Comparison of ENCODE assay signal across 1 cellular context in genomic region chr2:219576505-219577388, GRCh38.
TF ChIP-seq lines count a peak whose summit lies in the region.

No MANE protein-coding gene starts in this region.

TF ChIP-seq in SK-N-SH treated with all-trans-retinoic acid at 6 μM for 48 hours, 23 proteins besides CTCF, POLR2A, EP300 and RAD21 (continued from another document):
- TF ChIP-seq ZFP30 (CRISPR knock-in tag; IDR thresholded peaks at IDR 0.05) (no peak), POU6F1 (CRISPR knock-in tag; IDR thresholded peaks at IDR 0.05; ENCODE audit: borderline replicate concordance, low read depth) (no peak), BACH2 (CRISPR knock-in tag; IDR thresholded peaks at IDR 0.05; ENCODE audit: borderline replicate concordance) (no peak), SNAI2 (CRISPR knock-in tag; IDR thresholded peaks at IDR 0.05) (no peak), ZFP3 (CRISPR knock-in tag; IDR thresholded peaks at IDR 0.05) (no peak), ZNF565 (CRISPR knock-in tag; conservative IDR thresholded peaks at IDR 0.05; ENCODE audit: low read depth) (no peak)
